ENCODE assay signal across 8 cellular contexts in the genomic region with DNA sequence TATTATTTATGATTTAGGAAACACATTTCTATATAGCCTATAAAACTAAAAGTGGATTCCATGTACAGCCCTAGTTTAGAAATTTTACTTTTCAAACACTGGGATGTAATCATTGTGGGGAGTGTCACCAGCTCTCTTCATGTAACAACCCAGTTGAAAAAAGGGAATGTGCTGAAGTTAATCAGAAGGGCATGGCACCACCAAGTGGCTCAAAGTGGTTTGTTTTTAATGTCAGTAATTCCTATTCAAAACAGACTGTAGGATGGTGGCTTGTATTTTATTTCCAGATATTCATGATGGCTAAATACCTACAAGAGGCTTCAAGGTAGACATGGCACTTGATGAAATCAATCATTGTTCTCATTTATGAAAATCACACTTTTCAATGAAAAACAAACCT. TPM values are rescaled to one million over a fixed set of nuclear protein-coding genes. Genes with fewer than 3 reads are reported as not detected.
DNase-seq lines count a peak whose midpoint lies in the region; ATAC-seq and TF ChIP-seq lines count a peak whose summit lies in the region.

No MANE protein-coding gene starts in this region.

- H3K36me3 ChIP-seq in H7 (replicated peaks; ENCODE audit: control insufficient read depth, insufficient read depth, low read length) (no peaks in the 10 kb centered on the region), heart right ventricle (no peaks in the 10 kb centered on the region)

- no peak overlapping the region for H3K27ac ChIP-seq in heart right ventricle

- TF ChIP-seq CTCF in heart right ventricle (IDR thresholded peaks at IDR 0.05): peak in 7 of 9 donors; percentile 34 to 55 (median 42)

- intact Hi-C loops in heart right ventricle (cut with DNase I): loop anchor here in 9 of 10 donors (2.0 to 10.0 kb wide), 5 partner anchors 189 to 231 kb away; a partner anchor contains a TSS

- no peaks in the 10 kb centered on the region for H3K27me3 ChIP-seq in H7 (ENCODE audit: control insufficient read depth, insufficient read depth, low read length)
- H3K27me3 ChIP-seq in heart right ventricle: peaks cover 0 to 52% (median 30%) of the 10 kb centered on the region in 7 donors

- no peaks in the 10 kb centered on the region for H3K9me3 ChIP-seq in heart right ventricle

- ATAC-seq in heart right ventricle: peak in 4 of 8 donors; percentile 52 to 69 (median 60)
- no peak for ATAC-seq in GM21786 (IDR thresholded peaks at IDR 0.05; ENCODE audit: unreplicated experiment)

- H3K4me1 ChIP-seq in heart right ventricle: no peaks in the 10 kb centered on the region

- H3K4me3 ChIP-seq in H7 (ENCODE audit: insufficient read depth, low read depth, low read length) (no peak overlapping the region), heart right ventricle (no peak overlapping the region)

- DNase-seq in DMS114 treated with DMSO at 0.1 percent for 48 hours (lab: John Stamatoyannopoulos, UW; ENCODE audit: unreplicated experiment) (peak; percentile 68), H7 (peak; percentile 37), RPMI8226 (peak; percentile 23), heart right ventricle (no peak), anterior cingulate cortex (lab: John Stamatoyannopoulos, UW) (no peak), NCI-H1048 (lab: John Stamatoyannopoulos, UW) (no peak)
- DNase-seq in effector CD4-positive, alpha-beta T cell: no peak

RNA-seq across cellular contexts. Expression of a gene that starts 58.1 kb away (rescaled TPM):
- total RNA-seq in H7 (2014; rRNA removed; shearing (Covaris generic)): 1.8 and 3.0 TPM in 2 replicates
- 100 to 1,000 TPM; 142 to 225 (median 191) TPM for total RNA-seq in heart right ventricle
- 10 to 100 TPM; 10.1 to 39.4 TPM for polyA plus RNA-seq in heart right ventricle

Comparison
In these comparisons a context has a peak if more than half of its experiments do, and no peak if none do; other contexts are left out.
1. DNase-seq: peak in DMS114 treated with DMSO at 0.1 percent for 48 hours (single experiment), H7 (single experiment) and RPMI8226 (single experiment); none in heart right ventricle (0 of 2), anterior cingulate cortex (0 of 58), NCI-H1048 (single experiment) and effector CD4-positive, alpha-beta T cell (single experiment).
2. RNA of a gene that starts 58.1 kb away (total RNA-seq): 142 to 225 TPM in heart right ventricle; 1.8 to 3.0 TPM in H7; every median in the first group is over 10 times any median in the second.